1 cellular context compared by ENCODE assay signal in genomic region chr17:64155751-64156544, GRCh38.
TF ChIP-seq lines count a peak whose summit lies in the region.

No MANE protein-coding gene starts in this region.

TF ChIP-seq in HepG2, 621 proteins besides CTCF, POLR2A, EP300 and RAD21 (continued from another document and continues in another):
- TF ChIP-seq HINFP (CRISPR knock-in tag; IDR thresholded peaks at IDR 0.05; ENCODE audit: low read depth): peak; percentile 49; the same call in 1 of the 2 replicates
- peak; percentile 55; the same call in 1 of the 2 replicates for TF ChIP-seq ZFP37 (CRISPR knock-in tag; IDR thresholded peaks at IDR 0.05; ENCODE audit: borderline replicate concordance)
- TF ChIP-seq ZBTB42 (CRISPR knock-in tag; IDR thresholded peaks at IDR 0.05): no peak
- TF ChIP-seq, protein P1, sequence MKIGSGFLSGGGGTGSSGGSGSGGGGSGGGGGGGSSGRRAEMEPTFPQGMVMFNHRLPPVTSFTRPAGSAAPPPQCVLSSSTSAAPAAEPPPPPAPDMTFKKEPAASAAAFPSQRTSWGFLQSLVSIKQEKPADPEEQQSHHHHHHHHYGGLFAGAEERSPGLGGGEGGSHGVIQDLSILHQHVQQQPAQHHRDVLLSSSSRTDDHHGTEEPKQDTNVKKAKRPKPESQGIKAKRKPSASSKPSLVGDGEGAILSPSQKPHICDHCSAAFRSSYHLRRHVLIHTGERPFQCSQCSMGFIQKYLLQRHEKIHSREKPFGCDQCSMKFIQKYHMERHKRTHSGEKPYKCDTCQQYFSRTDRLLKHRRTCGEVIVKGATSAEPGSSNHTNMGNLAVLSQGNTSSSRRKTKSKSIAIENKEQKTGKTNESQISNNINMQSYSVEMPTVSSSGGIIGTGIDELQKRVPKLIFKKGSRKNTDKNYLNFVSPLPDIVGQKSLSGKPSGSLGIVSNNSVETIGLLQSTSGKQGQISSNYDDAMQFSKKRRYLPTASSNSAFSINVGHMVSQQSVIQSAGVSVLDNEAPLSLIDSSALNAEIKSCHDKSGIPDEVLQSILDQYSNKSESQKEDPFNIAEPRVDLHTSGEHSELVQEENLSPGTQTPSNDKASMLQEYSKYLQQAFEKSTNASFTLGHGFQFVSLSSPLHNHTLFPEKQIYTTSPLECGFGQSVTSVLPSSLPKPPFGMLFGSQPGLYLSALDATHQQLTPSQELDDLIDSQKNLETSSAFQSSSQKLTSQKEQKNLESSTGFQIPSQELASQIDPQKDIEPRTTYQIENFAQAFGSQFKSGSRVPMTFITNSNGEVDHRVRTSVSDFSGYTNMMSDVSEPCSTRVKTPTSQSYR (CRISPR knock-in tag; IDR thresholded peaks at IDR 0.05; ENCODE audit: borderline replicate concordance): peak; percentile 88
- peak; percentile 10; the same call in 1 of the 2 replicates for TF ChIP-seq ZNF460 (CRISPR knock-in tag; IDR thresholded peaks at IDR 0.05; ENCODE audit: borderline replicate concordance)
- TF ChIP-seq, protein P2, sequence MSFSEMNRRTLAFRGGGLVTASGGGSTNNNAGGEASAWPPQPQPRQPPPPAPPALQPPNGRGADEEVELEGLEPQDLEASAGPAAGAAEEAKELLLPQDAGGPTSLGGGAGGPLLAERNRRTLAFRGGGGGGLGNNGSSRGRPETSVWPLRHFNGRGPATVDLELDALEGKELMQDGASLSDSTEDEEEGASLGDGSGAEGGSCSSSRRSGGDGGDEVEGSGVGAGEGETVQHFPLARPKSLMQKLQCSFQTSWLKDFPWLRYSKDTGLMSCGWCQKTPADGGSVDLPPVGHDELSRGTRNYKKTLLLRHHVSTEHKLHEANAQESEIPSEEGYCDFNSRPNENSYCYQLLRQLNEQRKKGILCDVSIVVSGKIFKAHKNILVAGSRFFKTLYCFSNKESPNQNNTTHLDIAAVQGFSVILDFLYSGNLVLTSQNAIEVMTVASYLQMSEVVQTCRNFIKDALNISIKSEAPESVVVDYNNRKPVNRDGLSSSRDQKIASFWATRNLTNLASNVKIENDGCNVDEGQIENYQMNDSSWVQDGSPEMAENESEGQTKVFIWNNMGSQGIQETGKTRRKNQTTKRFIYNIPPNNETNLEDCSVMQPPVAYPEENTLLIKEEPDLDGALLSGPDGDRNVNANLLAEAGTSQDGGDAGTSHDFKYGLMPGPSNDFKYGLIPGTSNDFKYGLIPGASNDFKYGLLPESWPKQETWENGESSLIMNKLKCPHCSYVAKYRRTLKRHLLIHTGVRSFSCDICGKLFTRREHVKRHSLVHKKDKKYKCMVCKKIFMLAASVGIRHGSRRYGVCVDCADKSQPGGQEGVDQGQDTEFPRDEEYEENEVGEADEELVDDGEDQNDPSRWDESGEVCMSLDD (CRISPR knock-in tag; IDR thresholded peaks at IDR 0.05; ENCODE audit: borderline replicate concordance): no peak
- peak; percentile 57; the same call in 1 of the 2 replicates for TF ChIP-seq GMEB1 (CRISPR knock-in tag; IDR thresholded peaks at IDR 0.05; ENCODE audit: borderline replicate concordance)
- 0 out of 2 replicates have a peak, but pooled peaks have one; percentile 56 for TF ChIP-seq ZNF225 (CRISPR knock-in tag; IDR thresholded peaks at IDR 0.05)
- TF ChIP-seq, protein P3, sequence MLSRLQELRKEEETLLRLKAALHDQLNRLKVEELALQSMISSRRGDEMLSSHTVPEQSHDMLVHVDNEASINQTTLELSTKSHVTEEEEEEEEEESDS (CRISPR knock-in tag; IDR thresholded peaks at IDR 0.05; ENCODE audit: borderline replicate concordance): peak; percentile 31; the same call in 1 of the 2 replicates
- peak; percentile 84 for TF ChIP-seq ESRRA (CRISPR knock-in tag; IDR thresholded peaks at IDR 0.05; ENCODE audit: low read depth)
- TF ChIP-seq BRCA1 (CRISPR knock-in tag; IDR thresholded peaks at IDR 0.05): no peak
- TF ChIP-seq TOE1 (CRISPR knock-in tag; IDR thresholded peaks at IDR 0.05): peak; percentile 77; the same call in 1 of the 2 replicates
- TF ChIP-seq FUBP1 (CRISPR knock-in tag; IDR thresholded peaks at IDR 0.05; ENCODE audit: borderline replicate concordance): no peak; the same call in 1 of the 2 replicates
- TF ChIP-seq, protein P4, sequence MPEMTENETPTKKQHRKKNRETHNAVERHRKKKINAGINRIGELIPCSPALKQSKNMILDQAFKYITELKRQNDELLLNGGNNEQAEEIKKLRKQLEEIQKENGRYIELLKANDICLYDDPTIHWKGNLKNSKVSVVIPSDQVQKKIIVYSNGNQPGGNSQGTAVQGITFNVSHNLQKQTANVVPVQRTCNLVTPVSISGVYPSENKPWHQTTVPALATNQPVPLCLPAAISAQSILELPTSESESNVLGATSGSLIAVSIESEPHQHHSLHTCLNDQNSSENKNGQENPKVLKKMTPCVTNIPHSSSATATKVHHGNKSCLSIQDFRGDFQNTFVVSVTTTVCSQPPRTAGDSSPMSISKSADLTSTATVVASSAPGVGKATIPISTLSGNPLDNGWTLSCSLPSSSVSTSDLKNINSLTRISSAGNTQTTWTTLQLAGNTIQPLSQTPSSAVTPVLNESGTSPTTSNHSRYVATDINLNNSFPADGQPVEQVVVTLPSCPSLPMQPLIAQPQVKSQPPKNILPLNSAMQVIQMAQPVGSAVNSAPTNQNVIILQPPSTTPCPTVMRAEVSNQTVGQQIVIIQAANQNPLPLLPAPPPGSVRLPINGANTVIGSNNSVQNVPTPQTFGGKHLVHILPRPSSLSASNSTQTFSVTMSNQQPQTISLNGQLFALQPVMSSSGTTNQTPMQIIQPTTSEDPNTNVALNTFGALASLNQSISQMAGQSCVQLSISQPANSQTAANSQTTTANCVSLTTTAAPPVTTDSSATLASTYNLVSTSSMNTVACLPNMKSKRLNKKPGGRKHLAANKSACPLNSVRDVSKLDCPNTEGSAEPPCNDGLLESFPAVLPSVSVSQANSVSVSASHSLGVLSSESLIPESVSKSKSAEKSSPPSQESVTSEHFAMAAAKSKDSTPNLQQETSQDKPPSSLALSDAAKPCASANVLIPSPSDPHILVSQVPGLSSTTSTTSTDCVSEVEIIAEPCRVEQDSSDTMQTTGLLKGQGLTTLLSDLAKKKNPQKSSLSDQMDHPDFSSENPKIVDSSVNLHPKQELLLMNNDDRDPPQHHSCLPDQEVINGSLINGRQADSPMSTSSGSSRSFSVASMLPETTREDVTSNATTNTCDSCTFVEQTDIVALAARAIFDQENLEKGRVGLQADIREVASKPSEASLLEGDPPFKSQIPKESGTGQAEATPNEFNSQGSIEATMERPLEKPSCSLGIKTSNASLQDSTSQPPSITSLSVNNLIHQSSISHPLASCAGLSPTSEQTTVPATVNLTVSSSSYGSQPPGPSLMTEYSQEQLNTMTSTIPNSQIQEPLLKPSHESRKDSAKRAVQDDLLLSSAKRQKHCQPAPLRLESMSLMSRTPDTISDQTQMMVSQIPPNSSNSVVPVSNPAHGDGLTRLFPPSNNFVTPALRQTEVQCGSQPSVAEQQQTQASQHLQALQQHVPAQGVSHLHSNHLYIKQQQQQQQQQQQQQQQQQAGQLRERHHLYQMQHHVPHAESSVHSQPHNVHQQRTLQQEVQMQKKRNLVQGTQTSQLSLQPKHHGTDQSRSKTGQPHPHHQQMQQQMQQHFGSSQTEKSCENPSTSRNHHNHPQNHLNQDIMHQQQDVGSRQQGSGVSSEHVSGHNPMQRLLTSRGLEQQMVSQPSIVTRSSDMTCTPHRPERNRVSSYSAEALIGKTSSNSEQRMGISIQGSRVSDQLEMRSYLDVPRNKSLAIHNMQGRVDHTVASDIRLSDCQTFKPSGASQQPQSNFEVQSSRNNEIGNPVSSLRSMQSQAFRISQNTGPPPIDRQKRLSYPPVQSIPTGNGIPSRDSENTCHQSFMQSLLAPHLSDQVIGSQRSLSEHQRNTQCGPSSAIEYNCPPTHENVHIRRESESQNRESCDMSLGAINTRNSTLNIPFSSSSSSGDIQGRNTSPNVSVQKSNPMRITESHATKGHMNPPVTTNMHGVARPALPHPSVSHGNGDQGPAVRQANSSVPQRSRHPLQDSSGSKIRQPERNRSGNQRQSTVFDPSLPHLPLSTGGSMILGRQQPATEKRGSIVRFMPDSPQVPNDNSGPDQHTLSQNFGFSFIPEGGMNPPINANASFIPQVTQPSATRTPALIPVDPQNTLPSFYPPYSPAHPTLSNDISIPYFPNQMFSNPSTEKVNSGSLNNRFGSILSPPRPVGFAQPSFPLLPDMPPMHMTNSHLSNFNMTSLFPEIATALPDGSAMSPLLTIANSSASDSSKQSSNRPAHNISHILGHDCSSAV (CRISPR knock-in tag; IDR thresholded peaks at IDR 0.05; ENCODE audit: borderline replicate concordance): no peak
- no peak for TF ChIP-seq ZNF510 (CRISPR knock-in tag; IDR thresholded peaks at IDR 0.05; ENCODE audit: low read depth)
- TF ChIP-seq GZF1 (CRISPR knock-in tag; IDR thresholded peaks at IDR 0.05): no peak
- peak; percentile 71; the same call in 1 of the 2 replicates for TF ChIP-seq TBX2 (CRISPR knock-in tag; IDR thresholded peaks at IDR 0.05; ENCODE audit: borderline replicate concordance)
- TF ChIP-seq POLR2G (IDR thresholded peaks at IDR 0.05; ENCODE audit: low read depth, low read length): peak; percentile 95
- TF ChIP-seq, protein P5, sequence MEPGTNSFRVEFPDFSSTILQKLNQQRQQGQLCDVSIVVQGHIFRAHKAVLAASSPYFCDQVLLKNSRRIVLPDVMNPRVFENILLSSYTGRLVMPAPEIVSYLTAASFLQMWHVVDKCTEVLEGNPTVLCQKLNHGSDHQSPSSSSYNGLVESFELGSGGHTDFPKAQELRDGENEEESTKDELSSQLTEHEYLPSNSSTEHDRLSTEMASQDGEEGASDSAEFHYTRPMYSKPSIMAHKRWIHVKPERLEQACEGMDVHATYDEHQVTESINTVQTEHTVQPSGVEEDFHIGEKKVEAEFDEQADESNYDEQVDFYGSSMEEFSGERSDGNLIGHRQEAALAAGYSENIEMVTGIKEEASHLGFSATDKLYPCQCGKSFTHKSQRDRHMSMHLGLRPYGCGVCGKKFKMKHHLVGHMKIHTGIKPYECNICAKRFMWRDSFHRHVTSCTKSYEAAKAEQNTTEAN (CRISPR knock-in tag; conservative IDR thresholded peaks at IDR 0.05): peak; percentile 24; the same call in 1 of the 2 replicates
- no peak for TF ChIP-seq HOXA7 (CRISPR knock-in tag; IDR thresholded peaks at IDR 0.05)
- no peak for TF ChIP-seq NFATC3 (CRISPR knock-in tag; IDR thresholded peaks at IDR 0.05)
- TF ChIP-seq CBX1 (IDR thresholded peaks at IDR 0.05; ENCODE audit: low read depth): peak; percentile 68
- TF ChIP-seq, protein P6, sequence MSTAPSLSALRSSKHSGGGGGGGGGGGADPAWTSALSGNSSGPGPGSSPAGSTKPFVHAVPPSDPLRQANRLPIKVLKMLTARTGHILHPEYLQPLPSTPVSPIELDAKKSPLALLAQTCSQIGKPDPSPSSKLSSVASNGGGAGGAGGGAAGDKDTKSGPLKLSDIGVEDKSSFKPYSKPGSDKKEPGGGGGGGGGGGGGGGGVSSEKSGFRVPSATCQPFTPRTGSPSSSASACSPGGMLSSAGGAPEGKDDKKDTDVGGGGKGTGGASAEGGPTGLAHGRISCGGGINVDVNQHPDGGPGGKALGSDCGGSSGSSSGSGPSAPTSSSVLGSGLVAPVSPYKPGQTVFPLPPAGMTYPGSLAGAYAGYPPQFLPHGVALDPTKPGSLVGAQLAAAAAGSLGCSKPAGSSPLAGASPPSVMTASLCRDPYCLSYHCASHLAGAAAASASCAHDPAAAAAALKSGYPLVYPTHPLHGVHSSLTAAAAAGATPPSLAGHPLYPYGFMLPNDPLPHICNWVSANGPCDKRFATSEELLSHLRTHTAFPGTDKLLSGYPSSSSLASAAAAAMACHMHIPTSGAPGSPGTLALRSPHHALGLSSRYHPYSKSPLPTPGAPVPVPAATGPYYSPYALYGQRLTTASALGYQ (CRISPR knock-in tag; IDR thresholded peaks at IDR 0.05): no peak; the same call in 1 of the 2 replicates
- no peak for TF ChIP-seq ZNF282 (IDR thresholded peaks at IDR 0.05; ENCODE audit: partially characterized antibody)
- no peak for TF ChIP-seq ZBTB26 (CRISPR knock-in tag; IDR thresholded peaks at IDR 0.05; ENCODE audit: borderline replicate concordance)
- no peak; the same call in 1 of the 2 replicates for TF ChIP-seq MXD1 (CRISPR knock-in tag; IDR thresholded peaks at IDR 0.05)
- no peak for TF ChIP-seq ZNF776 (CRISPR knock-in tag; IDR thresholded peaks at IDR 0.05)
